ENCODE assay signal across 30 cellular contexts in the genomic region with DNA sequence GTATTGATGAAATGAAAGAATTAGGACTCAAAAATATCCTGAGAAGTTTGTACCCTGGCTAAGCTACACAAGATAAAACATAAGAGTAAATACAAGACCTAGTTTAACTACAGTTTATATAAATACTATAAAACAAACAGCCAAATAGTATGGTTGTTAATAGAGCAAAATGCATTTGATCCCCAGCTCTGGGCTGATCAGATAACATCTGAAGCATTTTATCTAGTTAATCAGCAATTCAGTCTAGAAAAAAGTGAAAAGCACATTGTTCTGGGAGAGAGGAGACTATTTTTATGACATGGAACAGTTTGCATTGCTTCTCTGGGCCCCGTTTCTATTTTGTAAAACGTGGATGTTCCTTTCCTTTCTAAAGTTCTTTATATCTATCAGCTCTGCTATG.
"Had no signal": no experiment of that assay in that cellular context is flagged by ENCODE, and none has a peak within 500 bp of the region (broad histone marks: within the 10 kb centered on the region; RNA-seq: fewer than 3 reads in every experiment).

No MANE protein-coding gene starts in this region.

- H3K9me3 Mint-ChIP-seq: activated CD4-positive, alpha-beta memory T cell treated with anti-CD3 and anti-CD28 coated beads for 36 hours; activated CD4-positive, alpha-beta T cell treated with anti-CD3 and anti-CD28 coated beads, Interleukin-2, amount 10 ng/mL, durations not matched to agents 24 days and 14 days; activated naive CD4-positive, alpha-beta T cell treated with anti-CD3 and anti-CD28 coated beads for 36 hours; activated naive CD4-positive, alpha-beta T cell treated with anti-CD3 and anti-CD28 coated beads, Interleukin-2, amount 50 U/mL, for 24 hours; activated T-helper 1 cell treated with anti-CD3 and anti-CD28 coated beads, Interleukin-12 subunit alpha, Interleukin-12 subunit beta, Interleukin-2, Interleukin-4 antibody, amounts not matched to agents 30 ng/mL and 10 ng/mL and 1 ng/mL, durations not matched to agents 14 hours and 24 hours and 36 hours; activated T-helper 2 cell treated with anti-CD3 and anti-CD28 coated beads, Interferon-gamma antibody, Interleukin-2, Interleukin-4, amounts not matched to agents 10 μg/mL and 5 μg/mL and 100 μg/mL, durations not matched to agents 14 hours and 24 hours and 36 hours had no signal

- ATAC-seq: activated CD4-positive, alpha-beta T cell treated with anti-CD3 and anti-CD28 coated beads for 36 hours; activated CD4-positive, CD25-positive, alpha-beta regulatory T cell treated with anti-CD3 and anti-CD28 coated beads, Interleukin-2, amount 50 U/mL, for 24 hours; activated CD8-positive, alpha-beta memory T cell treated with anti-CD3 and anti-CD28 coated beads, Interleukin-2, amount 10 ng/mL, durations not matched to agents 7 days and 5 days; activated CD8-positive, alpha-beta T cell treated with anti-CD3 and anti-CD28 coated beads, Interleukin-2, amount 10 ng/mL, durations not matched to agents 7 days and 5 days; activated naive CD8-positive, alpha-beta T cell treated with anti-CD3 and anti-CD28 coated beads, Interleukin-2, amount 50 U/mL, for 24 hours; body of pancreas; esophagus mucosa had no signal

- H3K36me3 ChIP-seq: adrenal gland, colonic mucosa, WERI-Rb-1 had no signal

- H3K4me3 Mint-ChIP-seq: activated B cell treated with CpG ODN at 0.5 μM for 24 hours; activated CD4-positive, alpha-beta memory T cell treated with anti-CD3 and anti-CD28 coated beads for 36 hours; activated CD4-positive, alpha-beta T cell treated with anti-CD3 and anti-CD28 coated beads for 36 hours; activated CD4-positive, alpha-beta T cell treated with anti-CD3 and anti-CD28 coated beads, Interleukin-2, amount 10 ng/mL, durations not matched to agents 24 days and 14 days; activated CD8-positive, alpha-beta memory T cell treated with anti-CD3 and anti-CD28 coated beads, Interleukin-2, amount 10 ng/mL, durations not matched to agents 7 days and 5 days; activated CD8-positive, alpha-beta T cell treated with anti-CD3 and anti-CD28 coated beads, Interleukin-2, amount 10 ng/mL, durations not matched to agents 7 days and 5 days; activated naive CD4-positive, alpha-beta T cell treated with anti-CD3 and anti-CD28 coated beads for 36 hours; activated naive CD4-positive, alpha-beta T cell treated with anti-CD3 and anti-CD28 coated beads, Interleukin-2, amount 50 U/mL, for 24 hours; activated naive CD8-positive, alpha-beta T cell treated with anti-CD3 and anti-CD28 coated beads for 36 hours; activated naive CD8-positive, alpha-beta T cell treated with anti-CD3 and anti-CD28 coated beads, Interleukin-2, amount 50 U/mL, for 24 hours; activated T-helper 1 cell treated with anti-CD3 and anti-CD28 coated beads, Interleukin-12 subunit alpha, Interleukin-12 subunit beta, Interleukin-2, Interleukin-4 antibody, amounts not matched to agents 30 ng/mL and 10 ng/mL and 1 ng/mL, durations not matched to agents 14 hours and 24 hours and 36 hours had no signal

- H3K27me3 ChIP-seq: adrenal gland, body of pancreas, colonic mucosa had no signal

- H3K27me3 Mint-ChIP-seq: activated B cell treated with CpG ODN at 0.5 μM for 24 hours; activated CD4-positive, alpha-beta memory T cell treated with anti-CD3 and anti-CD28 coated beads for 36 hours; activated CD4-positive, alpha-beta T cell treated with anti-CD3 and anti-CD28 coated beads for 36 hours; activated CD4-positive, alpha-beta T cell treated with anti-CD3 and anti-CD28 coated beads, Interleukin-2, amount 10 ng/mL, durations not matched to agents 24 days and 14 days; activated CD8-positive, alpha-beta memory T cell treated with anti-CD3 and anti-CD28 coated beads, Interleukin-2, amount 10 ng/mL, durations not matched to agents 7 days and 5 days; activated naive CD4-positive, alpha-beta T cell treated with anti-CD3 and anti-CD28 coated beads, Interleukin-2, amount 50 U/mL, for 24 hours; activated naive CD8-positive, alpha-beta T cell treated with anti-CD3 and anti-CD28 coated beads for 36 hours; activated naive CD8-positive, alpha-beta T cell treated with anti-CD3 and anti-CD28 coated beads, Interleukin-2, amount 50 U/mL, for 24 hours had no signal

- H3K9me3 ChIP-seq: adrenal gland, body of pancreas, colonic mucosa had no signal

- H3K27ac ChIP-seq: adrenal gland, body of pancreas, colonic mucosa, WERI-Rb-1 had no signal

- H3K27ac Mint-ChIP-seq: activated B cell treated with CpG ODN at 0.5 μM for 24 hours; activated CD4-positive, alpha-beta memory T cell treated with anti-CD3 and anti-CD28 coated beads for 36 hours; activated CD4-positive, alpha-beta T cell treated with anti-CD3 and anti-CD28 coated beads for 36 hours; activated CD4-positive, alpha-beta T cell treated with anti-CD3 and anti-CD28 coated beads, Interleukin-2, amount 10 ng/mL, durations not matched to agents 24 days and 14 days; activated CD8-positive, alpha-beta memory T cell treated with anti-CD3 and anti-CD28 coated beads, Interleukin-2, amount 10 ng/mL, durations not matched to agents 7 days and 5 days; activated CD8-positive, alpha-beta T cell treated with anti-CD3 and anti-CD28 coated beads, Interleukin-2, amount 10 ng/mL, durations not matched to agents 7 days and 5 days; activated naive CD4-positive, alpha-beta T cell treated with anti-CD3 and anti-CD28 coated beads for 36 hours; activated naive CD4-positive, alpha-beta T cell treated with anti-CD3 and anti-CD28 coated beads, Interleukin-2, amount 50 U/mL, for 24 hours; activated naive CD8-positive, alpha-beta T cell treated with anti-CD3 and anti-CD28 coated beads for 36 hours; activated naive CD8-positive, alpha-beta T cell treated with anti-CD3 and anti-CD28 coated beads, Interleukin-2, amount 50 U/mL, for 24 hours; activated T-helper 1 cell treated with anti-CD3 and anti-CD28 coated beads, Interleukin-12 subunit alpha, Interleukin-12 subunit beta, Interleukin-2, Interleukin-4 antibody, amounts not matched to agents 30 ng/mL and 10 ng/mL and 1 ng/mL, durations not matched to agents 14 hours and 24 hours and 36 hours; activated T-helper 2 cell treated with anti-CD3 and anti-CD28 coated beads, Interferon-gamma antibody, Interleukin-2, Interleukin-4, amounts not matched to agents 10 μg/mL and 5 μg/mL and 100 μg/mL, durations not matched to agents 14 hours and 24 hours and 36 hours had no signal

- H3K4me3 ChIP-seq: adrenal gland, body of pancreas, colonic mucosa had no signal

- H3K4me1 Mint-ChIP-seq: activated B cell treated with CpG ODN at 0.5 μM for 24 hours; activated CD4-positive, alpha-beta T cell treated with anti-CD3 and anti-CD28 coated beads for 36 hours; activated CD4-positive, alpha-beta T cell treated with anti-CD3 and anti-CD28 coated beads, Interleukin-2, amount 10 ng/mL, durations not matched to agents 24 days and 14 days; activated CD8-positive, alpha-beta memory T cell treated with anti-CD3 and anti-CD28 coated beads, Interleukin-2, amount 10 ng/mL, durations not matched to agents 7 days and 5 days; activated naive CD4-positive, alpha-beta T cell treated with anti-CD3 and anti-CD28 coated beads, Interleukin-2, amount 50 U/mL, for 24 hours; activated naive CD8-positive, alpha-beta T cell treated with anti-CD3 and anti-CD28 coated beads for 36 hours; activated naive CD8-positive, alpha-beta T cell treated with anti-CD3 and anti-CD28 coated beads, Interleukin-2, amount 50 U/mL, for 24 hours had no signal

- DNase-seq: activated B cell treated with CpG ODN at 0.5 μM for 24 hours; activated CD4-positive, alpha-beta memory T cell treated with anti-CD3 and anti-CD28 coated beads for 36 hours; activated CD4-positive, alpha-beta T cell treated with anti-CD3 and anti-CD28 coated beads for 36 hours; activated CD4-positive, alpha-beta T cell treated with anti-CD3 and anti-CD28 coated beads, Interleukin-2, amount 10 ng/mL, durations not matched to agents 24 days and 14 days; activated CD8-positive, alpha-beta memory T cell treated with anti-CD3 and anti-CD28 coated beads, Interleukin-2, amount 10 ng/mL, durations not matched to agents 7 days and 5 days; activated CD8-positive, alpha-beta memory T cell treated with anti-CD3 and anti-CD28 coated beads, Interleukin-2, amount 50 U/mL, for 4 hours; activated CD8-positive, alpha-beta T cell treated with anti-CD3 and anti-CD28 coated beads, Interleukin-2, amount 10 ng/mL, durations not matched to agents 7 days and 5 days; activated effector memory CD4-positive, alpha-beta T cell treated with anti-CD3 and anti-CD28 coated beads, Interleukin-2, amount 50 U/mL, for 16 hours; activated naive CD4-positive, alpha-beta T cell treated with anti-CD3 and anti-CD28 coated beads for 36 hours; activated naive CD8-positive, alpha-beta T cell treated with anti-CD3 and anti-CD28 coated beads for 36 hours; activated naive CD8-positive, alpha-beta T cell treated with anti-CD3 and anti-CD28 coated beads, Interleukin-2, amount 50 U/mL, for 24 hours; activated T-cell treated with anti-CD3 and anti-CD28 coated beads, Interleukin-2, amount 50 U/mL, for 1 hour; activated T-cell treated with anti-CD3 and anti-CD28 coated beads, Interleukin-2, amount 50 U/mL, for 48 hours; adrenal gland; amygdala; aorta; body of pancreas; central memory CD4-positive, alpha-beta T cell; cerebellar nuclear complex; colonic mucosa; effector CD8-positive, alpha-beta T cell; foreskin fibroblast; head of caudate nucleus; T-helper 2 cell; WERI-Rb-1 had no signal

- H3K4me1 ChIP-seq: adrenal gland, body of pancreas, colonic mucosa had no signal

- H3K36me3 Mint-ChIP-seq: activated CD4-positive, alpha-beta memory T cell treated with anti-CD3 and anti-CD28 coated beads for 36 hours; activated CD8-positive, alpha-beta memory T cell treated with anti-CD3 and anti-CD28 coated beads, Interleukin-2, amount 10 ng/mL, durations not matched to agents 7 days and 5 days; activated naive CD4-positive, alpha-beta T cell treated with anti-CD3 and anti-CD28 coated beads, Interleukin-2, amount 50 U/mL, for 24 hours; activated naive CD8-positive, alpha-beta T cell treated with anti-CD3 and anti-CD28 coated beads for 36 hours had no signal
